8 cellular contexts compared by ENCODE assay signal in the genomic region with DNA sequence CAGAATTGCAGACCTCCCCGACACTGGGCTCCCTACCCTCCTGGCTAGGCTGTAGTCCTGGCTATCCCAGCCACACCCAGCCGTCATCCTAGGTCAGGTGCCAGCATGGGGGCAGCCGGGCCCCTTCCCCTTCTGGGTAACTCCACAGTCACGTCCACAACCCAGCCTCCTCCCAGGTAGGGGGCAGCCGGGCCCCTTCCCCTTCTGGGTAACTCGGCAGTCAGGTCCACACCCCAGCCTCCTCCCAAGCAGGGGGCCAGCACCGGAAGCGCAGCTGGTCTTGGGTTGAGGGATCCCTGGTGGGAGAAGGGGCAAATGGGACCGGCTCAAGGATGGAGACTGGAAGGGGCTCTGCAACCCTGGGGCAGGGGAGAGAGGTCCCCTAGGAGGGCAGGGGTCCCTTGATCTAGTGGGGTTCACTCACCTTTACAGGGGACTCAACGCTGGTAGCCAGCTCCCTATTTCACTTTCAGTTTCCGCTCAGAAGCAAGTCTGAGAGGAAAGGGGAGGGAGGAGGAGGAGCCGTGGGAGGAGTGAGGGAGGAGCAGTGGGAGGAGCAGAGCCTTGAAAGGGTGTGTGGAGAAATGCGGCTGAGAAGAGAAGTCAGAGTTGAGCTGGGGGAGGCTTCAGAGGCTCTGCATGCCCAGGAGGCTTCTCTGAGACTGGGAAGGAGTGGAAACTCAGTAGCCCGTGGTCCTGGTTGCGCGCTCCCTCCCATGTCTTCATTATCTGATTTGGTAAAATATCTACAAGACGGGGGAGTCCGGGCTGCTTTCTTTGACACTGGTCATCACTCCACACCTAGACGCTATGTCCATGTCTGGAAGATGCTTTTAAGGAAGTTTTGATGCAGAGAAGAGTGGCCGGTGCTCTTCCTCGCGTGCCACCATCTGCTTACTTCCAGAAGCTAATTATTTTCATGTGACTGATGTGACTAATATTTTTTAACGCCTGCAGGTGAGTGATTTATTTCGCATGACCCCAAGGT. TPM values are rescaled to one million over a fixed set of nuclear protein-coding genes. Genes with fewer than 3 reads are reported as not detected.
DNase-seq lines count a peak whose midpoint lies in the region; ATAC-seq and TF ChIP-seq lines count a peak whose summit lies in the region.

A gene (minus strand): TSS at position 494 of the 988 bp plus-strand sequence. CDS start 3,293 bp downstream, outside the sequence.

- no peaks in the 10 kb centered on the region for H3F3A ChIP-seq in PC-3 (ENCODE audit: low read length, unreplicated experiment)

- DNase-seq in CD4-positive, CD25-positive, alpha-beta regulatory T cell, result peak; percentile 77 to 94 (median 89)
- peak; percentile 79 for DNase-seq in PC-3
- DNase-seq in activated T-cell treated with anti-CD3 and anti-CD28 coated beads for 48 hours (ENCODE audit: low read depth), result peak; percentile 80
- DNase-seq in stimulated activated CD8-positive, alpha-beta memory T cell treated with anti-CD3 and anti-CD28 coated beads, Interleukin-7, amount 100 ng/mL, for 24 hours (ENCODE audit: low read depth), result peak; percentile 81

- H3K9me2 ChIP-seq in PC-3 (replicated peaks; ENCODE audit: low read length), result no peaks in the 10 kb centered on the region

- CTCF ChIA-PET in PC-3 (lab: Charles Lee), result no interaction called here

- BruUV-seq in PC-3 (replicated peaks; lab: Mats Ljungman, UMichigan), result TSS peak; percentile 58

- no peaks in the 10 kb centered on the region for H3K9me3 ChIP-seq in CD4-positive, CD25-positive, alpha-beta regulatory T cell (ENCODE audit: control insufficient read depth in 2 of 2, low read length in 2 of 2)
- H3K9me3 ChIP-seq in PC-3 (ENCODE audit: low read length) (no peaks in the 10 kb centered on the region), muscle layer of duodenum (ENCODE audit: control insufficient read depth in 1 of 2, low read length in 2 of 2) (no peaks in the 10 kb centered on the region)

- peaks cover 0 to 7% (median 3%) of the 10 kb centered on the region in 7 donors for H3K9me3 Mint-ChIP-seq in CD4-positive, CD25-positive, alpha-beta regulatory T cell

- H4K20me1 ChIP-seq in PC-3 (ENCODE audit: low read length), result no peaks in the 10 kb centered on the region

- H3K27ac Mint-ChIP-seq in CD4-positive, CD25-positive, alpha-beta regulatory T cell, result peak within 1 kb of the TSS; percentile 94 to 98 (median 95)

- POLR2A ChIA-PET in PC-3 (lab: Charles Lee; ENCODE audit: unreplicated experiment), result interaction anchor here (1.2 kb wide), 1 partner anchor 27 kb away, joined by 5 read pairs; no protein-coding TSS in a partner anchor

- peak within 1 kb of the TSS; percentile 83 to 96 (median 93) for H3K4me3 Mint-ChIP-seq in CD4-positive, CD25-positive, alpha-beta regulatory T cell

- H2AFZ ChIP-seq in PC-3 (ENCODE audit: low read length), result peak within 1 kb of the TSS; percentile 97

- peak within 1 kb of the TSS; percentile 83 for H3K27ac ChIP-seq in CD4-positive, CD25-positive, alpha-beta regulatory T cell (ENCODE audit: insufficient read depth, low read length, poor library complexity, severe bottlenecking)
- no peak within 1 kb of the TSS for H3K27ac ChIP-seq in PC-3 (ENCODE audit: low read length)
- H3K27ac ChIP-seq in muscle layer of duodenum (ENCODE audit: low read length), result peak within 1 kb of the TSS; percentile 91

- H3K4me2 ChIP-seq in PC-3 (ENCODE audit: low read length), result peak within 1 kb of the TSS; percentile 97

- H3K4me1 ChIP-seq in CD4-positive, CD25-positive, alpha-beta regulatory T cell (ENCODE audit: control insufficient read depth, insufficient read depth, low read length, poor library complexity, severe bottlenecking), result peaks cover 24% of the 10 kb centered on the region
- no peaks in the 10 kb centered on the region; the same call in 1 of the 2 replicates for H3K4me1 ChIP-seq in PC-3 (ENCODE audit: insufficient read depth, low read length)
- H3K4me1 ChIP-seq in muscle layer of duodenum (ENCODE audit: control insufficient read depth in 1 of 2, insufficient read depth in 2 of 2, low read length in 2 of 2), result peaks cover 3 to 5% of the 10 kb centered on the region in 2 donors

- peaks cover 2% of the 10 kb centered on the region for H3K27me3 ChIP-seq in CD4-positive, CD25-positive, alpha-beta regulatory T cell (ENCODE audit: control insufficient read depth, insufficient read depth, low read length)
- H3K27me3 ChIP-seq in PC-3 (ENCODE audit: low read length) (no peaks in the 10 kb centered on the region), muscle layer of duodenum (ENCODE audit: low read depth, low read length) (no peaks in the 10 kb centered on the region)

- H3K36me3 ChIP-seq in CD4-positive, CD25-positive, alpha-beta regulatory T cell (ENCODE audit: control insufficient read depth, insufficient read depth, low read length), result peaks cover 19% of the 10 kb centered on the region
- H3K36me3 ChIP-seq in PC-3 (ENCODE audit: low read depth, low read length), result no peaks in the 10 kb centered on the region
- H3K36me3 ChIP-seq in muscle layer of duodenum (ENCODE audit: control insufficient read depth in 1 of 2, insufficient read depth in 2 of 2, low read length in 2 of 2), result peaks cover 18% of the 10 kb centered on the region in 2 donors

- H3K27me3 Mint-ChIP-seq in CD4-positive, CD25-positive, alpha-beta regulatory T cell, result peaks cover 35% of the 10 kb centered on the region

- peaks cover 31% of the 10 kb centered on the region for H3K36me3 Mint-ChIP-seq in CD4-positive, CD25-positive, alpha-beta regulatory T cell

- ATAC-seq in CD4-positive, CD25-positive, alpha-beta regulatory T cell (ENCODE audit: low read depth in 2 of 2), result peak; percentile 98
- peak; percentile 99 for ATAC-seq in GM19351 (IDR thresholded peaks at IDR 0.05; ENCODE audit: unreplicated experiment)
- peak; percentile 100 for ATAC-seq in HG03521 (IDR thresholded peaks at IDR 0.05; ENCODE audit: unreplicated experiment)
- ATAC-seq in PC-3, result peak; percentile 100
- peak; percentile 99 for ATAC-seq in esophagus mucosa

- peak within 1 kb of the TSS; percentile 60 for H3K9ac ChIP-seq in PC-3 (ENCODE audit: low read length)

- intact Hi-C loops in PC-3 (cut with micrococcal nuclease), result loop anchor here (1.0 to 5.0 kb wide), 2 partner anchors 89 to 206 kb away; a partner anchor contains a TSS

- H3K79me2 ChIP-seq in PC-3 (ENCODE audit: low read length), result no peaks in the 10 kb centered on the region

- TF ChIP-seq CTCF in PC-3 (conservative IDR thresholded peaks at IDR 0.05; ENCODE audit: low read depth, low read length), result no peak

- H3K4me1 Mint-ChIP-seq in CD4-positive, CD25-positive, alpha-beta regulatory T cell, result peaks cover 29 to 53% (median 40%) of the 10 kb centered on the region in 4 donors

- H3K4me3 ChIP-seq in CD4-positive, CD25-positive, alpha-beta regulatory T cell (ENCODE audit: low read depth, low read length), result peak within 1 kb of the TSS; percentile 90
- peak within 1 kb of the TSS; percentile 99 for H3K4me3 ChIP-seq in PC-3 (ENCODE audit: low read length)
- peak within 1 kb of the TSS; percentile 75 to 90 for H3K4me3 ChIP-seq in muscle layer of duodenum (ENCODE audit: low read depth in 1 of 2, low read length in 2 of 2)

RNA-seq across cellular contexts. Expression of the gene that starts here (rescaled TPM):
- total RNA-seq in CD4-positive, CD25-positive, alpha-beta regulatory T cell, result 27.1 TPM
- 10 to 100 TPM; 60.1 to 79.3 (median 68.4) TPM for polyA plus RNA-seq in CD4-positive, CD25-positive, alpha-beta regulatory T cell
- 6.9 and 7.6 TPM in 2 replicates for total RNA-seq in PC-3 (2014; rRNA removed)
- 7.1 TPM for total RNA-seq in esophagus mucosa
